1 cellular context compared by ENCODE assay signal in the genomic region with DNA sequence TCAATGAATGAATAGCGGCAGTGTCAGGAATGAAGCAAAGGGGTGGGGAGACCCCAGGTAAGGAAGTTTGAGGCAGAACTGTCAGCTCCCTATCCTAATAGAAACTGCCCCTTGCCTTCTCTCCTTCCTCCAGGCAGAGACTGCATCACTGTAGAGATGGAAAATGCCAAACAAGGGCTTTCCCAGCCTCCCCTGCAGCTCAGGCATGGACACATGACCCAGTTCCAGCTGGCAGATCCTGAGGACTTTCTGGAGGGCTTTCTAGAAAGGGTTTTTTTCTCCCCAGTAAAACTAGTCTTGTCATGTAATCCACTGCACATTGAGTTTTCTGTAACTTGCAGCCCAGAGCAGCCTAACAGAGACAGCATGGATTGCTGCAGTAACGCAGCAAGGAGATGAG.
TF ChIP-seq lines count a peak whose summit lies in the region.

No MANE protein-coding gene starts in this region.

TF ChIP-seq in GM23338, 12 proteins besides CTCF, POLR2A, EP300 and RAD21 (continued from another document):
- TF ChIP-seq, protein P1, sequence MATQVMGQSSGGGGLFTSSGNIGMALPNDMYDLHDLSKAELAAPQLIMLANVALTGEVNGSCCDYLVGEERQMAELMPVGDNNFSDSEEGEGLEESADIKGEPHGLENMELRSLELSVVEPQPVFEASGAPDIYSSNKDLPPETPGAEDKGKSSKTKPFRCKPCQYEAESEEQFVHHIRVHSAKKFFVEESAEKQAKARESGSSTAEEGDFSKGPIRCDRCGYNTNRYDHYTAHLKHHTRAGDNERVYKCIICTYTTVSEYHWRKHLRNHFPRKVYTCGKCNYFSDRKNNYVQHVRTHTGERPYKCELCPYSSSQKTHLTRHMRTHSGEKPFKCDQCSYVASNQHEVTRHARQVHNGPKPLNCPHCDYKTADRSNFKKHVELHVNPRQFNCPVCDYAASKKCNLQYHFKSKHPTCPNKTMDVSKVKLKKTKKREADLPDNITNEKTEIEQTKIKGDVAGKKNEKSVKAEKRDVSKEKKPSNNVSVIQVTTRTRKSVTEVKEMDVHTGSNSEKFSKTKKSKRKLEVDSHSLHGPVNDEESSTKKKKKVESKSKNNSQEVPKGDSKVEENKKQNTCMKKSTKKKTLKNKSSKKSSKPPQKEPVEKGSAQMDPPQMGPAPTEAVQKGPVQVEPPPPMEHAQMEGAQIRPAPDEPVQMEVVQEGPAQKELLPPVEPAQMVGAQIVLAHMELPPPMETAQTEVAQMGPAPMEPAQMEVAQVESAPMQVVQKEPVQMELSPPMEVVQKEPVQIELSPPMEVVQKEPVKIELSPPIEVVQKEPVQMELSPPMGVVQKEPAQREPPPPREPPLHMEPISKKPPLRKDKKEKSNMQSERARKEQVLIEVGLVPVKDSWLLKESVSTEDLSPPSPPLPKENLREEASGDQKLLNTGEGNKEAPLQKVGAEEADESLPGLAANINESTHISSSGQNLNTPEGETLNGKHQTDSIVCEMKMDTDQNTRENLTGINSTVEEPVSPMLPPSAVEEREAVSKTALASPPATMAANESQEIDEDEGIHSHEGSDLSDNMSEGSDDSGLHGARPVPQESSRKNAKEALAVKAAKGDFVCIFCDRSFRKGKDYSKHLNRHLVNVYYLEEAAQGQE (IDR thresholded peaks at IDR 0.05; ENCODE audit: unreplicated experiment) = no peak
